Comparison of ENCODE assay signal across 23 cellular contexts in genomic region chr4:12635629-12636028, GRCh38.
"Had no signal": no experiment of that assay in that cellular context is flagged by ENCODE, and none has a peak within 500 bp of the region (broad histone marks: within the 10 kb centered on the region; RNA-seq: fewer than 3 reads in every experiment).

No MANE protein-coding gene starts in this region.

- FAIRE-seq: endothelial cell of umbilical vein, keratinocyte had no signal

- ATAC-seq: activated T-helper 17 cell treated with anti-CD3 and anti-CD28 coated beads, Interleukin-2, amount 50 U/mL, for 72 hours; gastroesophageal sphincter; left cardiac atrium; left ventricle myocardium superior; right cardiac atrium; stimulated activated naive CD8-positive, alpha-beta T cell treated with anti-CD3 and anti-CD28 coated beads, Interleukin-15, Interleukin-2, amounts not matched to agents 100 U/mL and 50 U/mL, for 24 hours had no signal

- DNase-seq: activated CD4-positive, alpha-beta memory T cell treated with anti-CD3 and anti-CD28 coated beads for 36 hours; activated CD4-positive, alpha-beta T cell treated with anti-CD3 and anti-CD28 coated beads, Interleukin-2, amount 10 ng/mL, durations not matched to agents 24 days and 14 days; activated CD4-positive, CD25-positive, alpha-beta regulatory T cell treated with anti-CD3 and anti-CD28 coated beads, Interleukin-2, amount 50 U/mL, for 72 hours; activated CD8-positive, alpha-beta memory T cell treated with anti-CD3 and anti-CD28 coated beads, Interleukin-2, amount 50 U/mL, for 48 hours; activated gamma-delta T cell treated with Interleukin-2 at 50 U/mL for 16 hours; activated naive CD4-positive, alpha-beta T cell treated with anti-CD3 and anti-CD28 coated beads, Interleukin-2, amount 50 U/mL, for 16 hours; activated T-cell treated with anti-CD3 and anti-CD28 coated beads, Interleukin-2, amount 50 U/mL, for 24 hours; amniotic stem cell; caudate nucleus; cortex of kidney; left cardiac atrium; left ventricle myocardium superior; posterior cingulate gyrus; right cardiac atrium; stimulated activated CD4-positive, alpha-beta T cell treated with anti-CD3 and anti-CD28 coated beads, Interleukin-15, amount 100 ng/mL, for 24 hours; stimulated activated naive CD8-positive, alpha-beta T cell treated with anti-CD3 and anti-CD28 coated beads, Interleukin-15, Interleukin-2, amounts not matched to agents 100 U/mL and 50 U/mL, for 24 hours; T1000; testis; transverse colon had no signal
